ENCODE assay signal across 1 cellular context in the genomic region with DNA sequence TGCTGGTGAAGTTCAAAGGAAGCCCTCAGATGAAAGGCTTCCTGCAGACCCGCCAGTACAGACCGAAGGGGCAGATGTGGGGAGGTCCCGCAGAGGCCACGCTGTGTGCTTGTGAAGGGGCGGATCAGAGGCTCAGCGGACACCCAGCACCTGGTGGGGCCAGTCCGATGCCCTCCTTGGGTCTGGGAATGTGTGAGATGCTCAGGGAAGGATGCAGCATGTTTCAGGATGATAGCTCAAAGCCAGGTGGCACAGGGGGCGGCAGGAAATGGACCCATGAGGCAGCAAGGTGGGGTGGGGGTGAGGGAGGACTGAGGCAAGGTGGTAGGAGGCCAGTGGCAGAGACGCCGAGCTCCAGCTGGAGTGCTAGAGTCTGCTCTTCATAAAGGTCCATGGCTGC.
TF ChIP-seq lines count a peak whose summit lies in the region.

No MANE protein-coding gene starts in this region.

TF ChIP-seq in HepG2, 621 proteins besides CTCF, POLR2A, EP300 and RAD21:
- 0 out of 2 replicates have a peak, but pooled peaks have one; percentile 4 for TF ChIP-seq ZNF768 (CRISPR knock-in tag; IDR thresholded peaks at IDR 0.05)
- no peak for TF ChIP-seq ZC3H4 (CRISPR knock-in tag; IDR thresholded peaks at IDR 0.05; ENCODE audit: borderline replicate concordance)
TF ChIP-seq in HepG2: peak in this region for 1.
